9 cellular contexts compared by ENCODE assay signal in the genomic region with DNA sequence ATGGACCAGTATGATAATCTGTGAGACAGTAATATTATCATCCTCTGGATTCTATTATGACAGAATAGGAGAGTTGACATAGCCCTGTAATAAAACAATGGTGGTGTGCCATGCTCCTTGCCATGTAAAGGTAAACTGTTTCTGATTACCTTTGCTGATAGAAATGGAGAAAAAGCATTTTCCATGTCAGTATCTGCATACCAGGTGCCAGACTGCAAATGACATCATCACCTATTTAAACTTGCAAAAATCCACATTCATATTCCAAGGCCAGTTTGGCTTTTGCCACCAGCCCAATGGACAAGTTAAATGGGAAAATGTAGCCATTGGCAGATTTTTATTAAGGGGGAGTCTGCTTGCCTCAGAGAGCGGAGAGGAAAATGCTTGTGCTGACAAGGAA.
"Had no signal": no experiment of that assay in that cellular context is flagged by ENCODE, and none has a peak within 500 bp of the region (broad histone marks: within the 10 kb centered on the region; RNA-seq: fewer than 3 reads in every experiment).

No MANE protein-coding gene starts in this region.

- DNase-seq: GM23248, H9, HCEC 1CT, KBM-7 had no signal

- H3K27ac ChIP-seq: GM23248, KMS-11 had no signal

- FAIRE-seq: H1, H54, HTR-8/SVneo had no signal

- H3K27ac Mint-ChIP-seq: H9, IgD-negative memory B cell had no signal

- H3K36me3 Mint-ChIP-seq: IgD-negative memory B cell had no signal

- H3K4me3 Mint-ChIP-seq: H9, IgD-negative memory B cell had no signal

- H2AFZ ChIP-seq: GM23248 had no signal

- H3K4me2 ChIP-seq: KMS-11 had no signal

- H3K4me1 Mint-ChIP-seq: IgD-negative memory B cell had no signal

- H3K9ac ChIP-seq: GM23248, KMS-11 had no signal

- H3K4me3 ChIP-seq: GM23248 had no signal
